19 cellular contexts compared by ENCODE assay signal in genomic region chr20:53503517-53503919, GRCh38.
DNase-seq lines count a peak whose midpoint lies in the region; ATAC-seq and TF ChIP-seq lines count a peak whose summit lies in the region.
"Had no signal": no experiment of that assay in that cellular context is flagged by ENCODE, and none has a peak within 500 bp of the region (broad histone marks: within the 10 kb centered on the region; RNA-seq: fewer than 3 reads in every experiment).

No MANE protein-coding gene starts in this region.

- H4K20me1 ChIP-seq in HCT116 (ENCODE audit: insufficient read depth): no peaks in the 10 kb centered on the region

- RAD21 ChIA-PET in HCT116 (lab: Charles Lee; ENCODE audit: low non-redundant PET in 1 of 2, low total read pairs in 2 of 2, uncharacterized antibody in 2 of 2, unreplicated experiment in 2 of 2): no interaction called here

- TF ChIP-seq POLR2A in HCT116 (IDR thresholded peaks at IDR 0.05; ENCODE audit: borderline replicate concordance, extremely low read depth, insufficient read depth, insufficient read length): no peak

- TF ChIP-seq RAD21 in HCT116 (IDR thresholded peaks at IDR 0.05; ENCODE audit: low read depth): no peak

- no peaks in the 10 kb centered on the region for H3K9me2 ChIP-seq in HCT116 (ENCODE audit: insufficient read depth)
- H3K9me2 ChIP-seq: SK-N-SH had no signal

- no peak overlapping the region for H2AFZ ChIP-seq in HCT116 (ENCODE audit: low read depth, low read length, poor library complexity, severe bottlenecking)
- H2AFZ ChIP-seq: PC-9 had no signal

- intact Hi-C loops in HCT116 (cut with micrococcal nuclease): no loop called here

- H3K4me1 ChIP-seq in HCT116 (ENCODE audit: control insufficient read depth in 1 of 2, insufficient read depth in 2 of 2, low read length in 2 of 2) (peaks cover 0 to 8% of the 10 kb centered on the region in 2 experiments; a peak in 1 of 4 replicates), NT2/D1 (ENCODE audit: insufficient read depth, insufficient read length) (no peaks in the 10 kb centered on the region)
- H3K4me1 ChIP-seq: HAP-1, left ventricle myocardium inferior had no signal

- BruUV-seq in HCT116 (replicated peaks; lab: Mats Ljungman, UMichigan): no TSS peak

- H3K36me3 ChIP-seq in HCT116 (ENCODE audit: control insufficient read depth in 1 of 2, insufficient read depth in 2 of 2, low read length in 2 of 2) (no peaks in the 10 kb centered on the region), NT2/D1 (ENCODE audit: insufficient read depth, insufficient read length, low read length) (no peaks in the 10 kb centered on the region)
- H3K36me3 ChIP-seq: HAP-1, left ventricle myocardium inferior had no signal

- H3K27me3 ChIP-seq in HCT116 (ENCODE audit: insufficient read depth, low read length): no peaks in the 10 kb centered on the region
- no peaks in the 10 kb centered on the region for H3K27me3 ChIP-seq in NT2/D1 (ENCODE audit: insufficient read depth, insufficient read length)

- ATAC-seq in HCT116: peak; percentile 70
- ATAC-seq in HG02623 (IDR thresholded peaks at IDR 0.05; ENCODE audit: unreplicated experiment): no peak

- peak overlapping the region; percentile 66 for H3K4me2 ChIP-seq in HCT116 (ENCODE audit: low read length)
- H3K4me2 ChIP-seq: PC-9, SK-N-SH had no signal

- H3K27ac ChIP-seq in HCT116 (ENCODE audit: low read depth, low read length): no peak overlapping the region
- no peak overlapping the region for H3K27ac ChIP-seq in skin epidermis
- H3K27ac ChIP-seq: left ventricle myocardium inferior, PC-9 had no signal

- H3K79me2 ChIP-seq in HCT116 (ENCODE audit: insufficient read depth, low read length): no peaks in the 10 kb centered on the region; the same call in 1 of the 2 replicates

- TF ChIP-seq CTCF in HCT116 (IDR thresholded peaks at IDR 0.05 in 2 of 3, conservative IDR thresholded peaks at IDR 0.05 in 1 of 3; ENCODE audit: borderline replicate concordance in 1 of 3, insufficient read depth in 1 of 3, low read depth in 2 of 3, low read length in 2 of 3): no peak

- H3K9me3 ChIP-seq in HCT116 (ENCODE audit: control insufficient read depth in 1 of 2, insufficient read depth in 1 of 2, low read depth in 1 of 2, low read length in 2 of 2) (no peaks in the 10 kb centered on the region), NT2/D1 (ENCODE audit: insufficient read depth, low read length) (peaks cover 7% of the 10 kb centered on the region; the same call in 1 of the 2 replicates)
- H3K9me3 ChIP-seq: HAP-1, SK-N-SH had no signal

- CTCF ChIA-PET in HCT116 (lab: Charles Lee): no interaction called here

- H3K4me3 ChIP-seq in HCT116 (replicated peaks in 1 of 2; ENCODE audit: low read depth in 1 of 2, low read length in 2 of 2) (peak overlapping the region; percentile 45 to 52), NT2/D1 (ENCODE audit: insufficient read length, low read depth) (peak overlapping the region; percentile 43), iPS-11a (ENCODE audit: low read depth, low read length) (peak overlapping the region; percentile 27), skin epidermis (peak overlapping the region in 4 of 7 experiments; percentile 7 to 26 (median 9))
- H3K4me3 ChIP-seq: HAP-1, left ventricle myocardium inferior, PC-9 had no signal

- POLR2A ChIA-PET in HCT116 (lab: Charles Lee): no interaction called here

- H3K9ac ChIP-seq in HCT116 (ENCODE audit: low read length): peak overlapping the region; percentile 49
- peak overlapping the region; percentile 56 for H3K9ac ChIP-seq in NT2/D1 (ENCODE audit: insufficient read length, low read depth)
- H3K9ac ChIP-seq: SK-N-SH had no signal

- DNase-seq in HCT116 (ENCODE audit: low read depth, low spot score) (no peak), NT2/D1 (ENCODE audit: low read depth, low spot score) (no peak), HK-2 (ENCODE audit: unreplicated experiment) (no peak), middle frontal gyrus (ENCODE audit: extremely low spot score, low spot score) (no peak)
- DNase-seq: activated CD4-positive, alpha-beta T cell treated with anti-CD3 and anti-CD28 coated beads for 4 hours; activated naive CD4-positive, alpha-beta T cell; aorta; C1 segment of cervical spinal cord; DMS153; hypothalamus; left ventricle myocardium inferior; NCI-H1930; NCI-H524; PC-9; SK-N-SH had no signal

TF ChIP-seq in HCT116, 20 proteins besides CTCF, POLR2A, EP300 and RAD21:
- TF ChIP-seq YY1 (IDR thresholded peaks at IDR 0.05; ENCODE audit: extremely low read depth, insufficient replicate concordance, low read depth, low read length) (no peak), TCF7L2 (IDR thresholded peaks at IDR 0.05; ENCODE audit: borderline replicate concordance, extremely low read depth, insufficient read depth, insufficient read length) (no peak)
